In genomic region chr15:40493089-40493840, GRCh38 we compare ENCODE assay signal across 9 cellular contexts. TPM values are rescaled to one million over a fixed set of nuclear protein-coding genes. Genes with fewer than 3 reads are reported as not detected.
DNase-seq lines count a peak whose midpoint lies in the region; ATAC-seq, FAIRE-seq and TF ChIP-seq lines count a peak whose summit lies in the region.
"Had no signal": no experiment of that assay in that cellular context is flagged by ENCODE, and none has a peak within 500 bp of the region (broad histone marks: within the 10 kb centered on the region; RNA-seq: fewer than 3 reads in every experiment).

No MANE protein-coding gene starts in this region.

- 0 out of 20 replicates have a peak overlapping the region, but pooled peaks of 1 of the 10 experiments have one; percentile 1 for H3K4me3 ChIP-seq in BLaER1 treated with 17β-estradiol and CSF1 and Interleukin-3, amounts not matched to agents 10 nM and 100 nM
- no peak overlapping the region for H3K4me3 ChIP-seq in keratinocyte (ENCODE audit: control insufficient read depth in 2 of 3, extremely low read depth in 1 of 3, insufficient read depth in 2 of 3, low read depth in 1 of 3, low read length in 3 of 3)
- H3K4me3 ChIP-seq: esophagus squamous epithelium had no signal

- peaks cover 0 to 8% (median 3%) of the 10 kb centered on the region in 11 experiments; a peak in 10 of 22 replicates for H3K9me3 ChIP-seq in BLaER1 treated with 17β-estradiol and CSF1 and Interleukin-3, amounts not matched to agents 10 nM and 100 nM (replicated peaks in 1 of 11)
- no peaks in the 10 kb centered on the region for H3K9me3 ChIP-seq in keratinocyte (ENCODE audit: control insufficient read depth, low read depth, low read length)
- H3K9me3 ChIP-seq: esophagus squamous epithelium had no signal

- H3K4me1 ChIP-seq in BLaER1 treated with 17β-estradiol and CSF1 and Interleukin-3, amounts not matched to agents 10 nM and 100 nM, result peaks cover 19 to 44% (median 28%) of the 10 kb centered on the region in 10 experiments
- H3K4me1 ChIP-seq in keratinocyte (ENCODE audit: control insufficient read depth, extremely low read depth, insufficient read depth, low read length), result peaks cover 13% of the 10 kb centered on the region
- H3K4me1 ChIP-seq: esophagus squamous epithelium had no signal

- ATAC-seq in activated CD8-positive, alpha-beta T cell treated with anti-CD3 and anti-CD28 coated beads, Interleukin-2, amount 10 ng/mL, durations not matched to agents 7 days and 5 days, result peak; percentile 93
- no peak for ATAC-seq in left lobe of liver
- ATAC-seq in GM18868 (IDR thresholded peaks at IDR 0.05; ENCODE audit: unreplicated experiment), result no peak

- no peaks in the 10 kb centered on the region for H3K9me1 ChIP-seq in keratinocyte (ENCODE audit: control insufficient read depth, extremely low read depth, insufficient read depth, low read length)

- peak overlapping the region in 10 of 11 experiments; percentile 5 to 84 (median 72); a peak in 19 of 22 replicates for H3K27ac ChIP-seq in BLaER1 treated with 17β-estradiol and CSF1 and Interleukin-3, amounts not matched to agents 10 nM and 100 nM
- no peak overlapping the region for H3K27ac ChIP-seq in keratinocyte (ENCODE audit: control insufficient read depth, insufficient read depth, low read length)
- H3K27ac ChIP-seq: esophagus squamous epithelium had no signal

- POLR2A ChIA-PET in activated CD8-positive, alpha-beta T cell treated with anti-CD3 and anti-CD28 coated beads, Interleukin-2, amount 10 ng/mL, durations not matched to agents 7 days and 5 days (lab: Charles Lee), result no interaction called here

- H3K4me3 Mint-ChIP-seq in activated CD8-positive, alpha-beta T cell treated with anti-CD3 and anti-CD28 coated beads, Interleukin-2, amount 10 ng/mL, durations not matched to agents 7 days and 5 days, result peak overlapping the region; percentile 20

- H3K9me3 Mint-ChIP-seq in activated CD8-positive, alpha-beta T cell treated with anti-CD3 and anti-CD28 coated beads, Interleukin-2, amount 10 ng/mL, durations not matched to agents 7 days and 5 days (ENCODE audit: insufficient read depth), result no peaks in the 10 kb centered on the region

- peaks cover 25% of the 10 kb centered on the region for H3K4me1 Mint-ChIP-seq in activated CD8-positive, alpha-beta T cell treated with anti-CD3 and anti-CD28 coated beads, Interleukin-2, amount 10 ng/mL, durations not matched to agents 7 days and 5 days (ENCODE audit: low read depth)

- in situ Hi-C loops in ACHN (cut with HindIII; ENCODE audit: low pct_ligation_motif_present, low pct_unique_long_range_greater_than_20kb, low sequenced_read_pairs), result no loop called here

- H3K36me3 ChIP-seq in BLaER1 treated with 17β-estradiol and CSF1 and Interleukin-3, amounts not matched to agents 10 nM and 100 nM, result no peaks in the 10 kb centered on the region
- no peaks in the 10 kb centered on the region for H3K36me3 ChIP-seq in keratinocyte (ENCODE audit: control insufficient read depth in 2 of 2, extremely low read depth in 1 of 2, insufficient read depth in 2 of 2, low read length in 2 of 2)
- H3K36me3 ChIP-seq: esophagus squamous epithelium had no signal

- peaks cover 4% of the 10 kb centered on the region for H3K27me3 Mint-ChIP-seq in activated CD8-positive, alpha-beta T cell treated with anti-CD3 and anti-CD28 coated beads, Interleukin-2, amount 10 ng/mL, durations not matched to agents 7 days and 5 days (ENCODE audit: low read depth)

- H3K9ac ChIP-seq in BLaER1 treated with 17β-estradiol and CSF1 and Interleukin-3, amounts not matched to agents 10 nM and 100 nM, result peak overlapping the region in 6 of 11 experiments; percentile 40 to 67 (median 52); a peak in 10 of 22 replicates
- no peak overlapping the region for H3K9ac ChIP-seq in keratinocyte (ENCODE audit: control insufficient read depth, extremely low read depth, insufficient read depth, low read length)

- H3K4me2 ChIP-seq in BLaER1 treated with 17β-estradiol and CSF1 and Interleukin-3, amounts not matched to agents 10 nM and 100 nM, result peak overlapping the region; percentile 47 to 89 (median 79)
- H3K4me2 ChIP-seq in keratinocyte (ENCODE audit: control insufficient read depth, extremely low read depth, insufficient read depth, low read depth, low read length), result peak overlapping the region; percentile 42

- peak; percentile 18 for DNase-seq in NK-92 (lab: John Stamatoyannopoulos, UW; ENCODE audit: unreplicated experiment)
- DNase-seq in activated CD8-positive, alpha-beta T cell treated with anti-CD3 and anti-CD28 coated beads, Interleukin-2, amount 10 ng/mL, durations not matched to agents 7 days and 5 days, result peak; percentile 64
- DNase-seq in keratinocyte (ENCODE audit: low read depth, low spot score), result peak; percentile 32
- no peak for DNase-seq in ACHN
- DNase-seq in frontal cortex (ENCODE audit: low spot score in 2 of 2), result no peak
- DNase-seq in left lobe of liver (ENCODE audit: low spot score), result no peak
- DNase-seq: esophagus squamous epithelium had no signal

- H3K27me3 ChIP-seq in BLaER1 treated with 17β-estradiol and CSF1 and Interleukin-3, amounts not matched to agents 10 nM and 100 nM, result no peaks in the 10 kb centered on the region
- H3K27me3 ChIP-seq in keratinocyte (ENCODE audit: control insufficient read depth, extremely low read depth, insufficient read depth, low read length), result no peaks in the 10 kb centered on the region

- dilution Hi-C loops in keratinocyte (cut with MboI; ENCODE audit: extremely low pct_ligation_motif_present, low sequenced_read_pairs), result no loop called here

- no peak overlapping the region for H2AFZ ChIP-seq in keratinocyte (ENCODE audit: control insufficient read depth, low read length)

- H3K79me2 ChIP-seq in keratinocyte (ENCODE audit: control insufficient read depth, insufficient read depth, low read length), result no peaks in the 10 kb centered on the region

- peak overlapping the region; percentile 66 for H3K27ac Mint-ChIP-seq in activated CD8-positive, alpha-beta T cell treated with anti-CD3 and anti-CD28 coated beads, Interleukin-2, amount 10 ng/mL, durations not matched to agents 7 days and 5 days

- CTCF ChIA-PET in activated CD8-positive, alpha-beta T cell treated with anti-CD3 and anti-CD28 coated beads, Interleukin-2, amount 10 ng/mL, durations not matched to agents 7 days and 5 days (lab: Charles Lee), result interaction anchor here (1.1 kb wide), 1 partner anchor 53 kb away, joined by 3 read pairs; the partner anchor contains the start of gene BAHD1

- FAIRE-seq in keratinocyte (lab: Jason Lieb, UNC) (peak; percentile 72), frontal cortex (lab: Jason Lieb, UNC) (no peak)

- no peaks in the 10 kb centered on the region for H4K20me1 ChIP-seq in BLaER1 treated with 17β-estradiol and CSF1 and Interleukin-3, amounts not matched to agents 10 nM and 100 nM
- H4K20me1 ChIP-seq in keratinocyte (ENCODE audit: control insufficient read depth, extremely low read depth, insufficient read depth, low read length), result no peaks in the 10 kb centered on the region

- no peaks in the 10 kb centered on the region for H3K36me3 Mint-ChIP-seq in activated CD8-positive, alpha-beta T cell treated with anti-CD3 and anti-CD28 coated beads, Interleukin-2, amount 10 ng/mL, durations not matched to agents 7 days and 5 days (ENCODE audit: low read depth)

- no peak for TF ChIP-seq CTCF in keratinocyte (optimal IDR thresholded peaks at IDR 0.05 in 1 of 3, IDR thresholded peaks at IDR 0.05 in 1 of 3, conservative IDR thresholded peaks at IDR 0.05 in 1 of 3; ENCODE audit: extremely low read depth in 1 of 3, insufficient read depth in 2 of 3, low read length in 3 of 3)

RNA-seq across cellular contexts. Expression of gene CHST14, which starts 22.5 kb away (rescaled TPM):
- 10 to 100 TPM; 12.1 to 12.6 TPM for total RNA-seq in activated CD8-positive, alpha-beta T cell treated with anti-CD3 and anti-CD28 coated beads, Interleukin-2, amount 10 ng/mL, durations not matched to agents 7 days and 5 days
- 1.1 to 4.4 TPM (median 1.5 TPM) in 3 replicates for polyA plus RNA-seq in keratinocyte
- 1.1 TPM for polyA plus RNA-seq in keratinocyte (2011; ENCODE audit: low read depth)
- 0.88 and 0.91 TPM in 2 replicates for polyA plus RNA-seq in keratinocyte (2011; cell fraction: cytosol; rRNA removed)
- polyA plus RNA-seq in keratinocyte (2011; cell fraction: nucleus; rRNA removed), result 3.9 and 4.0 TPM in 2 replicates
- polyA plus RNA-seq in keratinocyte (2012; ENCODE audit: low replicate concordance), result 2.2 and 4.2 TPM in 2 replicates
- polyA minus RNA-seq in keratinocyte, result 1.2 to 3.6 TPM (median 1.5 TPM) in 3 replicates
- 1.7 TPM for polyA minus RNA-seq in keratinocyte (2011; cell fraction: cytosol; rRNA and poly(A)+ RNA removed)
- polyA minus RNA-seq in keratinocyte (2011; cell fraction: nucleus; rRNA and poly(A)+ RNA removed), result 1.9 TPM in 2 replicates
- total RNA-seq in frontal cortex (0.82 TPM), left lobe of liver (5.3 TPM)

RNA-seq across cellular contexts. Expression of gene BAHD1, which starts 52.5 kb away (rescaled TPM):
- total RNA-seq in activated CD8-positive, alpha-beta T cell treated with anti-CD3 and anti-CD28 coated beads, Interleukin-2, amount 10 ng/mL, durations not matched to agents 7 days and 5 days, result 10 to 100 TPM; 25.7 to 26.3 TPM
- 4.8 to 6.9 TPM (median 6.8 TPM) in 3 replicates for polyA plus RNA-seq in keratinocyte
- polyA plus RNA-seq in keratinocyte (2011; ENCODE audit: low read depth), result 2.1 TPM
- polyA plus RNA-seq in keratinocyte (2011; cell fraction: cytosol; rRNA removed), result 4.7 and 7.3 TPM in 2 replicates
- 19.0 and 21.5 TPM in 2 replicates for polyA plus RNA-seq in keratinocyte (2011; cell fraction: nucleus; rRNA removed)
- polyA plus RNA-seq in keratinocyte (2012; ENCODE audit: low replicate concordance), result 11.5 and 11.9 TPM in 2 replicates
- 7.7 to 18.9 TPM (median 7.7 TPM) in 3 replicates for polyA minus RNA-seq in keratinocyte
- polyA minus RNA-seq in keratinocyte (2011; cell fraction: cytosol; rRNA and poly(A)+ RNA removed), result 10.4 TPM
- polyA minus RNA-seq in keratinocyte (2011; cell fraction: nucleus; rRNA and poly(A)+ RNA removed), result 12.7 and 13.2 TPM in 2 replicates
- 7.3 TPM for total RNA-seq in frontal cortex
- 12.8 TPM for total RNA-seq in left lobe of liver

Comparison
In these comparisons a context has a peak if more than half of its experiments do, and no peak if none do; other contexts are left out.
1. DNase-seq: peak in NK-92 (single experiment), activated CD8-positive, alpha-beta T cell treated with anti-CD3 and anti-CD28 coated beads, Interleukin-2, amount 10 ng/mL, durations not matched to agents 7 days and 5 days (single experiment) and keratinocyte (single experiment); none in ACHN (single experiment), frontal cortex (0 of 2) and left lobe of liver (single experiment).